In the genomic region with DNA sequence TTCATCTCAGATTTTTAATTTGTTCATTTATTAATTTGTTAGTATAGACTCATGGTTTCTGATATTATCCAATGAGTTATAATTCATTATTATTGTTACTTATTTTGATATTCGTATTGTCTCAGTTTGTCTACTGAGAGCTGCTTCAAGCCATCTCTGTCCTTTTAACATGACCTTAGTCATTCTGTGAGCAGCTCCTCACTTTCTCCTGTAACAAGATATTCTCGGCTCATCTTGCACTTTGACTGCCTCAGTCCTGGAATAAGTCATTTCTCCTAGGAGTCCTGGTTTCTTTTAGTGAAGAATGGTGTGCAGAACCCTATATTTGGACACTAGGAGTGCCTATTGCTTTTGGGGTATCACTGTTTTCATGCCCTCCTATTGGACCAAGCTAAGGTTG, we compare ENCODE assay signal across 3 cellular contexts.
TF ChIP-seq lines count a peak whose summit lies in the region.

No MANE protein-coding gene starts in this region.

TF ChIP-seq in A549, 52 proteins besides CTCF, POLR2A, EP300 and RAD21:
- TF ChIP-seq CHD2 (IDR thresholded peaks at IDR 0.05; ENCODE audit: low read length, partially characterized antibody) = no peak
- TF ChIP-seq EHMT2 (IDR thresholded peaks at IDR 0.05; ENCODE audit: low read depth) = no peak
- TF ChIP-seq MAZ (IDR thresholded peaks at IDR 0.05; ENCODE audit: borderline replicate concordance, low read depth, low read length) = no peak
- TF ChIP-seq ZFP36 (IDR thresholded peaks at IDR 0.05; ENCODE audit: borderline replicate concordance, partially characterized antibody) = no peak

TF ChIP-seq in HCT116, 20 proteins besides CTCF, POLR2A, EP300 and RAD21:
- TF ChIP-seq FOSL1 (IDR thresholded peaks at IDR 0.05; ENCODE audit: low read depth) (no peak), SRF (IDR thresholded peaks at IDR 0.05; ENCODE audit: low read depth) (no peak), ZFX (IDR thresholded peaks at IDR 0.05) (no peak)

TF ChIP-seq in liver, 16 proteins besides CTCF, POLR2A, EP300 and RAD21:
- TF ChIP-seq HNF4A (conservative IDR thresholded peaks at IDR 0.05) (no peak), FOXA2 (IDR thresholded peaks at IDR 0.05) (no peak), GABPA (IDR thresholded peaks at IDR 0.05 in 1 of 2, conservative IDR thresholded peaks at IDR 0.05 in 1 of 2) (no peak), NR2F2 (IDR thresholded peaks at IDR 0.05) (no peak), TAF1 (conservative IDR thresholded peaks at IDR 0.05) (no peak), RXRA (IDR thresholded peaks at IDR 0.05) (no peak), FOXA1 (IDR thresholded peaks at IDR 0.05) (no peak), EGR1 (IDR thresholded peaks at IDR 0.05; ENCODE audit: low read depth in 2 of 2) (no peak), SP1 (IDR thresholded peaks at IDR 0.05) (no peak), YY1 (IDR thresholded peaks at IDR 0.05) (no peak), JUND (IDR thresholded peaks at IDR 0.05) (no peak), HNF4G (IDR thresholded peaks at IDR 0.05) (no peak)
- TF ChIP-seq, protein P1, sequence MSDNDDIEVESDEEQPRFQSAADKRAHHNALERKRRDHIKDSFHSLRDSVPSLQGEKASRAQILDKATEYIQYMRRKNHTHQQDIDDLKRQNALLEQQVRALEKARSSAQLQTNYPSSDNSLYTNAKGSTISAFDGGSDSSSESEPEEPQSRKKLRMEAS (IDR thresholded peaks at IDR 0.05) = no peak
- TF ChIP-seq, protein P2, sequence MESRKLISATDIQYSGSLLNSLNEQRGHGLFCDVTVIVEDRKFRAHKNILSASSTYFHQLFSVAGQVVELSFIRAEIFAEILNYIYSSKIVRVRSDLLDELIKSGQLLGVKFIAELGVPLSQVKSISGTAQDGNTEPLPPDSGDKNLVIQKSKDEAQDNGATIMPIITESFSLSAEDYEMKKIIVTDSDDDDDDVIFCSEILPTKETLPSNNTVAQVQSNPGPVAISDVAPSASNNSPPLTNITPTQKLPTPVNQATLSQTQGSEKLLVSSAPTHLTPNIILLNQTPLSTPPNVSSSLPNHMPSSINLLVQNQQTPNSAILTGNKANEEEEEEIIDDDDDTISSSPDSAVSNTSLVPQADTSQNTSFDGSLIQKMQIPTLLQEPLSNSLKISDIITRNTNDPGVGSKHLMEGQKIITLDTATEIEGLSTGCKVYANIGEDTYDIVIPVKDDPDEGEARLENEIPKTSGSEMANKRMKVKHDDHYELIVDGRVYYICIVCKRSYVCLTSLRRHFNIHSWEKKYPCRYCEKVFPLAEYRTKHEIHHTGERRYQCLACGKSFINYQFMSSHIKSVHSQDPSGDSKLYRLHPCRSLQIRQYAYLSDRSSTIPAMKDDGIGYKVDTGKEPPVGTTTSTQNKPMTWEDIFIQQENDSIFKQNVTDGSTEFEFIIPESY (IDR thresholded peaks at IDR 0.05) = no peak
- TF ChIP-seq, protein P3, sequence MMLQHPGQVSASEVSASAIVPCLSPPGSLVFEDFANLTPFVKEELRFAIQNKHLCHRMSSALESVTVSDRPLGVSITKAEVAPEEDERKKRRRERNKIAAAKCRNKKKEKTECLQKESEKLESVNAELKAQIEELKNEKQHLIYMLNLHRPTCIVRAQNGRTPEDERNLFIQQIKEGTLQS (IDR thresholded peaks at IDR 0.05) = no peak
- TF ChIP-seq, protein P4, sequence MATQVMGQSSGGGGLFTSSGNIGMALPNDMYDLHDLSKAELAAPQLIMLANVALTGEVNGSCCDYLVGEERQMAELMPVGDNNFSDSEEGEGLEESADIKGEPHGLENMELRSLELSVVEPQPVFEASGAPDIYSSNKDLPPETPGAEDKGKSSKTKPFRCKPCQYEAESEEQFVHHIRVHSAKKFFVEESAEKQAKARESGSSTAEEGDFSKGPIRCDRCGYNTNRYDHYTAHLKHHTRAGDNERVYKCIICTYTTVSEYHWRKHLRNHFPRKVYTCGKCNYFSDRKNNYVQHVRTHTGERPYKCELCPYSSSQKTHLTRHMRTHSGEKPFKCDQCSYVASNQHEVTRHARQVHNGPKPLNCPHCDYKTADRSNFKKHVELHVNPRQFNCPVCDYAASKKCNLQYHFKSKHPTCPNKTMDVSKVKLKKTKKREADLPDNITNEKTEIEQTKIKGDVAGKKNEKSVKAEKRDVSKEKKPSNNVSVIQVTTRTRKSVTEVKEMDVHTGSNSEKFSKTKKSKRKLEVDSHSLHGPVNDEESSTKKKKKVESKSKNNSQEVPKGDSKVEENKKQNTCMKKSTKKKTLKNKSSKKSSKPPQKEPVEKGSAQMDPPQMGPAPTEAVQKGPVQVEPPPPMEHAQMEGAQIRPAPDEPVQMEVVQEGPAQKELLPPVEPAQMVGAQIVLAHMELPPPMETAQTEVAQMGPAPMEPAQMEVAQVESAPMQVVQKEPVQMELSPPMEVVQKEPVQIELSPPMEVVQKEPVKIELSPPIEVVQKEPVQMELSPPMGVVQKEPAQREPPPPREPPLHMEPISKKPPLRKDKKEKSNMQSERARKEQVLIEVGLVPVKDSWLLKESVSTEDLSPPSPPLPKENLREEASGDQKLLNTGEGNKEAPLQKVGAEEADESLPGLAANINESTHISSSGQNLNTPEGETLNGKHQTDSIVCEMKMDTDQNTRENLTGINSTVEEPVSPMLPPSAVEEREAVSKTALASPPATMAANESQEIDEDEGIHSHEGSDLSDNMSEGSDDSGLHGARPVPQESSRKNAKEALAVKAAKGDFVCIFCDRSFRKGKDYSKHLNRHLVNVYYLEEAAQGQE (IDR thresholded peaks at IDR 0.05) = no peak
